ENCODE assay signal across 8 cellular contexts in genomic region chr14:44961730-44962572, GRCh38. TPM values are rescaled to one million over a fixed set of nuclear protein-coding genes. Genes with fewer than 3 reads are reported as not detected.
A peak's percentile ranks its signal among the peaks of the same experiment; 100 is the strongest.
DNase-seq lines count a peak whose midpoint lies in the region; ATAC-seq and TF ChIP-seq lines count a peak whose summit lies in the region.

Gene KLHL28, minus strand, starts transcription at chr14:44961947. Its CDS starts 16,019 bp downstream, at chr14:44945928.
Gene TOGARAM1, plus strand, starts transcription at chr14:44962190. Its CDS starts 232 bp downstream, at chr14:44962422.

- H3K27ac ChIP-seq in duodenal mucosa (ENCODE audit: low read depth, low read length) (peak within 1 kb of the TSS; percentile 96), right lobe of liver (peak within 1 kb of the TSS; percentile 64 to 76 (median 75))

- 0% methylated on average over 29 of the region's 42 CpGs for WGBS in right lobe of liver (ENCODE audit: insufficient coverage, low coverage, low lambda C conversion rate, missing lambda C conversion rate)

- no peaks in the 10 kb centered on the region for H3K27me3 ChIP-seq in duodenal mucosa (ENCODE audit: control insufficient read depth in 1 of 2, insufficient read depth in 2 of 2, low read length in 2 of 2)
- H3K27me3 ChIP-seq in right lobe of liver, result no peaks in the 10 kb centered on the region

- peaks cover 34 to 43% of the 10 kb centered on the region in 2 donors for H3K4me1 ChIP-seq in duodenal mucosa (ENCODE audit: control insufficient read depth in 1 of 2, insufficient read depth in 2 of 2, low read length in 2 of 2)
- peaks cover 0 to 40% (median 17%) of the 10 kb centered on the region in 4 donors for H3K4me1 ChIP-seq in right lobe of liver

- peak within 1 kb of the TSS; percentile 98 to 99 for H3K9ac ChIP-seq in duodenal mucosa (ENCODE audit: low read depth in 1 of 2, low read length in 2 of 2)

- peak within 1 kb of the TSS; percentile 99 to 100 for H3K4me3 ChIP-seq in duodenal mucosa (ENCODE audit: low read depth in 1 of 2, low read length in 2 of 2)
- H3K4me3 ChIP-seq in right lobe of liver, result peak within 1 kb of the TSS; percentile 65 to 77 (median 75)

- ATAC-seq in GM19397 (IDR thresholded peaks at IDR 0.05; ENCODE audit: unreplicated experiment) (peak; percentile 91), HG03565 (IDR thresholded peaks at IDR 0.05; ENCODE audit: unreplicated experiment) (peak; percentile 94), right lobe of liver (peak; percentile 93 to 98 (median 94))

- no peaks in the 10 kb centered on the region for H3K9me3 ChIP-seq in duodenal mucosa (ENCODE audit: control insufficient read depth in 1 of 2, low read length in 2 of 2)
- no peaks in the 10 kb centered on the region for H3K9me3 ChIP-seq in right lobe of liver

- TF ChIP-seq POLR2A in right lobe of liver (IDR thresholded peaks at IDR 0.05), result peak; percentile 92

- H3K36me3 ChIP-seq in duodenal mucosa (ENCODE audit: control insufficient read depth in 1 of 2, insufficient read depth in 2 of 2, low read length in 2 of 2) (no peaks in the 10 kb centered on the region), right lobe of liver (no peaks in the 10 kb centered on the region)

- no peak for TF ChIP-seq CTCF in right lobe of liver (IDR thresholded peaks at IDR 0.05)

- DNase-seq in CD1c-positive myeloid dendritic cell (ENCODE audit: extremely low spot score) (peak; percentile 99), NCI-H748 treated with DMSO at 0.1 percent for 48 hours (lab: John Stamatoyannopoulos, UW) (peak; percentile 99), right lobe of liver (peak; percentile 92 to 98 (median 94))
- peak; percentile 95 for DNase-seq in activated CD4-positive, alpha-beta T cell treated with anti-CD3 and anti-CD28 coated beads, Interleukin-2, amount 50 U/mL, for 4 hours
- peak; percentile 81 to 98 for DNase-seq in stimulated activated CD4-positive, alpha-beta T cell treated with anti-CD3 and anti-CD28 coated beads, Interleukin-4, amount 100 ng/mL, for 4 hours

- intact Hi-C loops in right lobe of liver (cut with DNase I), result no loop called here

RNA-seq across cellular contexts. Expression of gene KLHL28, which starts in this region (rescaled TPM):
- 1 to 10 TPM; 3.4 to 7.8 (median 6.1) TPM for total RNA-seq in right lobe of liver

RNA-seq across cellular contexts. Expression of gene TOGARAM1, which starts in this region (rescaled TPM):
- total RNA-seq in right lobe of liver, result 10 to 100 TPM in 1 of 6 experiments, 1 to 10 TPM in 5; 4.7 to 12.5 (median 6.9) TPM

Comparison
In these comparisons a context has a peak if more than half of its experiments do, and no peak if none do; other contexts are left out.
1. Peak in every context shown above with its lines: DNase-seq, ATAC-seq, H3K4me3 ChIP-seq and H3K27ac ChIP-seq.